Comparison of ENCODE assay signal across 14 cellular contexts in the genomic region with DNA sequence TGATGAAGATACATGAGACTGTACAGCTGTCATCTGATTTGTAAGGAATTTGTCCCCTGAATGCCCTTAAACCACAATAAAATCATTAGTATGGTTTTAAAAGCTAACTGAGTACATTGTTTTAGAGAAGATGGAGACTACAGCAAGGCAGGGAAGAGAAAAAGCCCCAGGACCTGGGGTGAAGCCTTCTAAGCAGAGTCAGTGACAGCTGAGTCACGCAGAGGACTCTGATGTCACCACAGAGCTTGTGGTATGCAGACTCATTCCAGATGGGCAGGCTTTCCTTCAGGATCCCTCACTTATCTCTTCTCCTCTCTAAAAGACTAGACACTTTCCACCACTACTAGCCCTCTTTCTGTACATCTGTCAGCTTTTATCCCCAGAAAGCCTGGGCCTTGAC.
DNase-seq lines count a peak whose midpoint lies in the region; ATAC-seq and TF ChIP-seq lines count a peak whose summit lies in the region.
"Had no signal": no experiment of that assay in that cellular context is flagged by ENCODE, and none has a peak within 500 bp of the region (broad histone marks: within the 10 kb centered on the region; RNA-seq: fewer than 3 reads in every experiment).

No MANE protein-coding gene starts in this region.

- H3K4me3 Mint-ChIP-seq in stimulated activated effector memory CD8-positive, alpha-beta T cell treated with anti-CD3 and anti-CD28 coated beads, Interleukin-12 subunit alpha, Interleukin-12 subunit beta, amount 100 ng/mL, for 72 hours: no peak overlapping the region
- no peak overlapping the region for H3K4me3 Mint-ChIP-seq in activated T-cell treated with anti-CD3 and anti-CD28 coated beads, Interleukin-2, amount 50 U/mL, for 72 hours
- H3K4me3 Mint-ChIP-seq: activated CD4-positive, alpha-beta memory T cell treated with anti-CD3 and anti-CD28 coated beads, Interleukin-2, amount 10 ng/mL, durations not matched to agents 7 days and 5 days; activated naive CD8-positive, alpha-beta T cell treated with anti-CD3 and anti-CD28 coated beads, Interleukin-2, amount 50 U/mL, for 24 hours had no signal

- H3K4me1 Mint-ChIP-seq in stimulated activated effector memory CD8-positive, alpha-beta T cell treated with anti-CD3 and anti-CD28 coated beads, Interleukin-12 subunit alpha, Interleukin-12 subunit beta, amount 100 ng/mL, for 72 hours: no peaks in the 10 kb centered on the region
- no peaks in the 10 kb centered on the region for H3K4me1 Mint-ChIP-seq in activated T-cell treated with anti-CD3 and anti-CD28 coated beads, Interleukin-2, amount 50 U/mL, for 72 hours (ENCODE audit: low read depth)
- H3K4me1 Mint-ChIP-seq: activated CD4-positive, alpha-beta memory T cell treated with anti-CD3 and anti-CD28 coated beads, Interleukin-2, amount 10 ng/mL, durations not matched to agents 7 days and 5 days; activated naive CD8-positive, alpha-beta T cell treated with anti-CD3 and anti-CD28 coated beads, Interleukin-2, amount 50 U/mL, for 24 hours had no signal

- no peaks in the 10 kb centered on the region for H3K36me3 Mint-ChIP-seq in stimulated activated effector memory CD8-positive, alpha-beta T cell treated with anti-CD3 and anti-CD28 coated beads, Interleukin-12 subunit alpha, Interleukin-12 subunit beta, amount 100 ng/mL, for 72 hours
- no peaks in the 10 kb centered on the region for H3K36me3 Mint-ChIP-seq in activated T-cell treated with anti-CD3 and anti-CD28 coated beads, Interleukin-2, amount 50 U/mL, for 72 hours (ENCODE audit: insufficient read depth in 2 of 2)

- H3K4me2 ChIP-seq in fibroblast of lung (ENCODE audit: extremely low read depth, insufficient read depth, low read length): no peak overlapping the region

- ATAC-seq in stimulated activated effector memory CD8-positive, alpha-beta T cell treated with anti-CD3 and anti-CD28 coated beads, Interleukin-12 subunit alpha, Interleukin-12 subunit beta, amount 100 ng/mL, for 72 hours: peak; percentile 31
- ATAC-seq in activated T-cell treated with anti-CD3 and anti-CD28 coated beads, Interleukin-2, amount 50 U/mL, for 72 hours (replicated peaks in 1 of 2): no peak
- ATAC-seq: activated naive CD8-positive, alpha-beta T cell treated with anti-CD3 and anti-CD28 coated beads, Interleukin-2, amount 50 U/mL, for 24 hours had no signal

- H3K27me3 Mint-ChIP-seq in activated T-cell treated with anti-CD3 and anti-CD28 coated beads, Interleukin-2, amount 50 U/mL, for 72 hours (ENCODE audit: low read depth): no peaks in the 10 kb centered on the region
- H3K27me3 Mint-ChIP-seq: activated CD4-positive, alpha-beta memory T cell treated with anti-CD3 and anti-CD28 coated beads, Interleukin-2, amount 10 ng/mL, durations not matched to agents 7 days and 5 days; activated naive CD8-positive, alpha-beta T cell treated with anti-CD3 and anti-CD28 coated beads, Interleukin-2, amount 50 U/mL, for 24 hours had no signal

- H3K9ac ChIP-seq in fibroblast of lung (ENCODE audit: insufficient read depth, low read length): no peak overlapping the region

- no peak overlapping the region for H3K27ac ChIP-seq in fibroblast of lung (ENCODE audit: insufficient read depth, low read length)
- H3K27ac ChIP-seq: 22Rv1, spleen had no signal

- H3K27me3 ChIP-seq in fibroblast of lung (ENCODE audit: control insufficient read depth, insufficient read depth, low read length): no peaks in the 10 kb centered on the region
- H3K27me3 ChIP-seq: spleen had no signal

- no peaks in the 10 kb centered on the region for H3K4me1 ChIP-seq in fibroblast of lung (ENCODE audit: control insufficient read depth, extremely low read depth, insufficient read depth, low read length)
- H3K4me1 ChIP-seq: spleen had no signal

- no peaks in the 10 kb centered on the region for H4K20me1 ChIP-seq in fibroblast of lung (ENCODE audit: control insufficient read depth, extremely low read depth, insufficient read depth, low read length)

- H3K79me2 ChIP-seq in fibroblast of lung (ENCODE audit: control insufficient read depth, insufficient read depth, low read length): no peaks in the 10 kb centered on the region

- no peaks in the 10 kb centered on the region for H3K9me3 ChIP-seq in fibroblast of lung (ENCODE audit: control insufficient read depth, insufficient read depth, low read depth, low read length)
- H3K9me3 ChIP-seq: spleen had no signal

- H2AFZ ChIP-seq in fibroblast of lung (ENCODE audit: low read length): no peak overlapping the region

- no peak for TF ChIP-seq CTCF in fibroblast of lung (conservative IDR thresholded peaks at IDR 0.05 in 1 of 2, IDR thresholded peaks at IDR 0.05 in 1 of 2; ENCODE audit: low read depth in 1 of 2, low read length in 2 of 2)

- no peak overlapping the region for H3K4me3 ChIP-seq in fibroblast of lung (replicated peaks in 1 of 4; ENCODE audit: control extremely low read depth in 1 of 4, insufficient read depth in 1 of 4, low read depth in 3 of 4, low read length in 4 of 4)
- H3K4me3 ChIP-seq: spleen had no signal

- H3K36me3 ChIP-seq in fibroblast of lung (ENCODE audit: control insufficient read depth, insufficient read depth, low read length): no peaks in the 10 kb centered on the region
- H3K36me3 ChIP-seq: spleen had no signal

- DNase-seq in DMS 273 (lab: John Stamatoyannopoulos, UW; ENCODE audit: unreplicated experiment) (peak; percentile 9), DMS 273 treated with DMSO at 0.1 percent for 48 hours (lab: John Stamatoyannopoulos, UW) (no peak), M059J (ENCODE audit: low read depth) (peak; percentile 60), fibroblast of lung (ENCODE audit: low read depth in 2 of 2) (peak; percentile 5 to 10), GOT3 (lab: John Stamatoyannopoulos, UW) (no peak)
- no peak for DNase-seq in stimulated activated effector memory CD8-positive, alpha-beta T cell treated with anti-CD3 and anti-CD28 coated beads, Interleukin-12 subunit alpha, Interleukin-12 subunit beta, amount 100 ng/mL, for 72 hours (ENCODE audit: low spot score in 2 of 2)
- DNase-seq in activated CD4-positive, alpha-beta T cell treated with anti-CD3 and anti-CD28 coated beads, Interleukin-2, amount 50 U/mL, for 48 hours: no peak
- DNase-seq in activated T-cell treated with anti-CD3 and anti-CD28 coated beads, Interleukin-2, amount 50 U/mL, for 72 hours: no peak
- DNase-seq: activated CD4-positive, alpha-beta memory T cell treated with anti-CD3 and anti-CD28 coated beads, Interleukin-2, amount 10 ng/mL, durations not matched to agents 7 days and 5 days; activated naive CD8-positive, alpha-beta T cell treated with anti-CD3 and anti-CD28 coated beads, Interleukin-2, amount 50 U/mL, for 24 hours; NCI-H510A treated with DMSO at 0.1 percent for 48 hours; spleen; stimulated activated CD8-positive, alpha-beta memory T cell treated with anti-CD3 and anti-CD28 coated beads, Interleukin-4, amount 100 ng/mL, for 48 hours had no signal

- H3K27ac Mint-ChIP-seq in stimulated activated effector memory CD8-positive, alpha-beta T cell treated with anti-CD3 and anti-CD28 coated beads, Interleukin-12 subunit alpha, Interleukin-12 subunit beta, amount 100 ng/mL, for 72 hours: no peak overlapping the region
- no peak overlapping the region for H3K27ac Mint-ChIP-seq in activated T-cell treated with anti-CD3 and anti-CD28 coated beads, Interleukin-2, amount 50 U/mL, for 72 hours
- H3K27ac Mint-ChIP-seq: activated CD4-positive, alpha-beta memory T cell treated with anti-CD3 and anti-CD28 coated beads, Interleukin-2, amount 10 ng/mL, durations not matched to agents 7 days and 5 days; activated naive CD8-positive, alpha-beta T cell treated with anti-CD3 and anti-CD28 coated beads, Interleukin-2, amount 50 U/mL, for 24 hours had no signal

- H3K9me3 Mint-ChIP-seq in stimulated activated effector memory CD8-positive, alpha-beta T cell treated with anti-CD3 and anti-CD28 coated beads, Interleukin-12 subunit alpha, Interleukin-12 subunit beta, amount 100 ng/mL, for 72 hours: peaks cover 5% of the 10 kb centered on the region
- H3K9me3 Mint-ChIP-seq in activated T-cell treated with anti-CD3 and anti-CD28 coated beads, Interleukin-2, amount 50 U/mL, for 72 hours: peaks cover 2 to 5% of the 10 kb centered on the region in 2 donors
- H3K9me3 Mint-ChIP-seq: activated CD4-positive, alpha-beta memory T cell treated with anti-CD3 and anti-CD28 coated beads, Interleukin-2, amount 10 ng/mL, durations not matched to agents 7 days and 5 days had no signal

Comparison
In these comparisons a context has a peak if more than half of its experiments do, and no peak if none do; other contexts are left out.
1. DNase-seq: peak in DMS 273 (single experiment), M059J (single experiment) and fibroblast of lung (2 of 2); none in DMS 273 treated with DMSO at 0.1 percent for 48 hours (single experiment), stimulated activated effector memory CD8-positive, alpha-beta T cell treated with anti-CD3 and anti-CD28 coated beads, Interleukin-12 subunit alpha, Interleukin-12 subunit beta, amount 100 ng/mL, for 72 hours (0 of 2), activated CD4-positive, alpha-beta T cell treated with anti-CD3 and anti-CD28 coated beads, Interleukin-2, amount 50 U/mL, for 48 hours (0 of 2), GOT3 (single experiment) and activated T-cell treated with anti-CD3 and anti-CD28 coated beads, Interleukin-2, amount 50 U/mL, for 72 hours (0 of 2).